Comparison of ENCODE assay signal across 16 cellular contexts in the genomic region with DNA sequence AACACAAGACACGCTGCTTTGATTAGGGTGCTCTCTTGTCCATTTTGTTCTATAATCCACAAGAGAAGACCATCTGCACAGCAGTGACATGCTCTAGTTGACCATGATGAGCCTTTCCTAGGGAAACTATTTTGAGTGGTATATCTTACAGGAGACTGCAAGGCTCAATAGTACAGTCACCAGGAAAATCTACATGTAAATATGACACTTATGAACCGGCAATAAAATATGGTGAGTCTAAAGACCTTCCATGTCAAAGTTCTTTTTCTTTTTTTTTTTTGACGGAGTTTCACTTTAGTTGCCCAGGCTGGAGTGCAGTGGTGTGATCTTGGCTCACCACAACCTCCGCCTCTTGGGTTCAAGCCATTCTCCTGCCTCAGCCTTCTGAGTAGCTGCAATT.
"Had no signal": no experiment of that assay in that cellular context is flagged by ENCODE, and none has a peak within 500 bp of the region (broad histone marks: within the 10 kb centered on the region; RNA-seq: fewer than 3 reads in every experiment).

No MANE protein-coding gene starts in this region.

- H3K36me3 ChIP-seq: MG63 had no signal

- H3K9ac ChIP-seq: SK-N-SH had no signal

- H3K4me2 ChIP-seq: SK-N-SH had no signal

- H3K9me3 ChIP-seq: MG63, SK-N-SH had no signal

- H3K4me3 ChIP-seq: MG63 had no signal

- DNase-seq: IMR-90, Karpas-422, KG1, MG63, NCI-H1092, NCI-H1105 treated with DMSO at 0.1 percent for 48 hours, NCI-H1417 treated with DMSO at 0.1 percent for 48 hours, NCI-H1694 treated with DMSO at 0.1 percent for 48 hours, NCI-H1930, NCI-H2107, NCI-H2227 treated with DMSO at 0.1 percent for 48 hours, NCI-H524, NCI-H526 treated with DMSO at 0.1 percent for 48 hours, NCI-H774, Right ventricle myocardium superior, SK-N-SH had no signal

- H3K27me3 ChIP-seq: MG63 had no signal
